ENCODE assay signal across 13 cellular contexts in the genomic region with DNA sequence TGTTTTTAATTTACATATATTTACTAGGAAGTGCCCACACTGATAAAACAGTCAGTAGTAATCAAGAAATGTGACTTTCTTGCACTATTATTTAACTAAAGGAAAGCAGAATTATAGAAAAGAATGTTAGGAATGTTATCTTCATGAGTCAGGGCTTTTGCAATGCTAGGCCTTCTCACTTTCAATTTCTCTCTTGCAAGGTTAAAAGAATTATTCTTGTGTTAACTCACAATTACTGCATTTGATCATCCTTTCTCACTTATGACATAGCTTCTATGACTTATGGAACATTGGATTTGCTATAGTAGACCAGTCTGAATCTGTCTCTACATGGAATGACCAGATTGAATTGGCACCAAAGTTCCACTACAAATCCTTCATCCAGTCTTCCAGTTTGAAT.
DNase-seq lines count a peak whose midpoint lies in the region; ATAC-seq lines count a peak whose summit lies in the region.
"Had no signal": no experiment of that assay in that cellular context is flagged by ENCODE, and none has a peak within 500 bp of the region (broad histone marks: within the 10 kb centered on the region; RNA-seq: fewer than 3 reads in every experiment).

No MANE protein-coding gene starts in this region.

- no peaks in the 10 kb centered on the region for H3K9me3 ChIP-seq in HUES6 (ENCODE audit: control insufficient read depth, insufficient read depth, low read depth, low read length)
- H3K9me3 ChIP-seq: ovary had no signal

- H3K4me3 ChIP-seq in HUES6 (ENCODE audit: low read depth, low read length) (no peak overlapping the region), skeletal muscle cell (ENCODE audit: low read depth, low read length) (no peak overlapping the region)
- H3K4me3 ChIP-seq: ovary had no signal

- no peak overlapping the region for H3K9ac ChIP-seq in HUES6 (ENCODE audit: low read length)

- H3K27ac ChIP-seq in HUES6 (ENCODE audit: low read depth, low read length): peak overlapping the region; percentile 34; the same call in 1 of the 2 replicates
- H3K27ac ChIP-seq: ovary had no signal

- DNase-seq in amniotic epithelial cell (ENCODE audit: low read depth): peak; percentile 81
- peak; percentile 23 for DNase-seq in foreskin melanocyte
- peak; percentile 17 for DNase-seq in skeletal muscle cell (ENCODE audit: low read depth)
- DNase-seq in C1 segment of cervical spinal cord (lab: John Stamatoyannopoulos, UW): no peak
- no peak for DNase-seq in cardiac septum (ENCODE audit: low spot score)
- DNase-seq: activated B cell treated with CpG ODN at 0.5 μM for 24 hours; activated effector memory CD4-positive, alpha-beta T cell treated with Interleukin-2 at 50 U/mL for 16 hours; effector CD8-positive, alpha-beta T cell; islet precursor cell; NCI-H2081; ovary had no signal

- H3K36me3 ChIP-seq in HUES6 (ENCODE audit: control insufficient read depth, insufficient read depth, low read length): no peaks in the 10 kb centered on the region
- H3K36me3 ChIP-seq: ovary had no signal

- no peak for ATAC-seq in GM18858 (IDR thresholded peaks at IDR 0.05; ENCODE audit: unreplicated experiment)

- no peaks in the 10 kb centered on the region for H3K27me3 ChIP-seq in HUES6 (ENCODE audit: control insufficient read depth, insufficient read depth, low read length)
- H3K27me3 ChIP-seq: ovary had no signal

- H3K4me1 ChIP-seq in HUES6 (ENCODE audit: control insufficient read depth, insufficient read depth, low read length): peaks cover 6% of the 10 kb centered on the region

- intact Hi-C loops in cardiac septum (cut with DNase I): no loop called here

Comparison
In these comparisons a context has a peak if more than half of its experiments do, and no peak if none do; other contexts are left out.
1. DNase-seq: peak in amniotic epithelial cell (single experiment), foreskin melanocyte (single experiment) and skeletal muscle cell (single experiment); none in C1 segment of cervical spinal cord (0 of 14) and cardiac septum (single experiment).